Comparison of ENCODE assay signal across 1 cellular context in the genomic region with DNA sequence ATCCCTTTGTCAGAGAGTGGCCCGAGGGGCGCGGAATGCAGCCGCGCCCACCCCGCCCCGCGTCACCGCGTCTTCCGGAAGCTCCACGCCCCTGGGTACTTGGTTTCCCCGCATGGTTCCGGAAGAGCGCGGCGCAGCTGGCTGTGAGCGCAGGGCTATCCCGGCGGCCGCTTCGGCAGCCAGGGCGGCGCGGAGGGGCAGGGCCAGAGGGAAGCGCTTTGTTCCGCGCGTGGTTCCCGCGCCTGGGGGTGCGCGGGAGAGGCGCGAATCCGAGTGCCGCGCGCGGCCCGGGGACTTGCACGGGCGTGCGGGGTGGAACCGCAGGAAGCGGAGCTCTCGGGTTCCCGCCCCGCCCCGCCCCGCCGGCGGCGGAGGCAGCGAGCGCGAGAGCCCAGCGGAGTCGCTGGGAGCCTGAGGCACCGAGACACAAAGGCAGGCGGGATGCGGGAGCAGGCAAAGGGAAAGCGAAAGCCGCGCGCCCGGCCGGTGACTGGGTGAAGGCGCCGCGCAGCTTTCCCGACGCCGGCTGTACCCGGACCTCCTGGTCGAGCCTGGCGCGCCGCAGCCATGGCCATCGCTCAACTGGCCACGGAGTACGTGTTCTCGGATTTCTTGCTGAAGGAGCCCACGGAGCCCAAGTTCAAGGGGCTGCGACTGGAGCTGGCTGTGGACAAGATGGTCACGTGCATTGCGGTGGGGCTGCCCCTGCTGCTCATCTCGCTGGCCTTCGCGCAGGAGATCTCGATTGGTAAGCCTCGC.
TF ChIP-seq lines count a peak whose summit lies in the region.

A gene with protein sequence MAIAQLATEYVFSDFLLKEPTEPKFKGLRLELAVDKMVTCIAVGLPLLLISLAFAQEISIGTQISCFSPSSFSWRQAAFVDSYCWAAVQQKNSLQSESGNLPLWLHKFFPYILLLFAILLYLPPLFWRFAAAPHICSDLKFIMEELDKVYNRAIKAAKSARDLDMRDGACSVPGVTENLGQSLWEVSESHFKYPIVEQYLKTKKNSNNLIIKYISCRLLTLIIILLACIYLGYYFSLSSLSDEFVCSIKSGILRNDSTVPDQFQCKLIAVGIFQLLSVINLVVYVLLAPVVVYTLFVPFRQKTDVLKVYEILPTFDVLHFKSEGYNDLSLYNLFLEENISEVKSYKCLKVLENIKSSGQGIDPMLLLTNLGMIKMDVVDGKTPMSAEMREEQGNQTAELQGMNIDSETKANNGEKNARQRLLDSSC (plus strand): TSS at position 96 of the 759 bp plus-strand sequence. CDS start 472 bp downstream, at position 568.

TF ChIP-seq in HepG2, 621 proteins besides CTCF, POLR2A, EP300 and RAD21 (continued from another document and continues in another):
- TF ChIP-seq MLXIP (CRISPR knock-in tag; IDR thresholded peaks at IDR 0.05; ENCODE audit: borderline replicate concordance) (no peak), BCL3 (CRISPR knock-in tag; IDR thresholded peaks at IDR 0.05) (peak; percentile 72; the same call in 1 of the 2 replicates), ZNF274 (CRISPR knock-in tag; IDR thresholded peaks at IDR 0.05) (peak; percentile 74; the same call in 1 of the 2 replicates), ZNF577 (CRISPR knock-in tag; IDR thresholded peaks at IDR 0.05; ENCODE audit: borderline replicate concordance, low read depth) (no peak), PITX1 (CRISPR knock-in tag; IDR thresholded peaks at IDR 0.05) (no peak), SNRNP70 (IDR thresholded peaks at IDR 0.05; ENCODE audit: low read depth, low read length) (no peak), ARID2 (CRISPR knock-in tag; IDR thresholded peaks at IDR 0.05; ENCODE audit: borderline replicate concordance) (no peak), MZF1 (CRISPR knock-in tag; IDR thresholded peaks at IDR 0.05; ENCODE audit: borderline replicate concordance) (no peak), ZSCAN29 (CRISPR knock-in tag; conservative IDR thresholded peaks at IDR 0.05) (no peak), MEF2D (CRISPR knock-in tag; IDR thresholded peaks at IDR 0.05) (0 out of 2 replicates have a peak, but pooled peaks have one; percentile 64), BRCA1 (CRISPR knock-in tag; IDR thresholded peaks at IDR 0.05) (0 out of 2 replicates have a peak, but pooled peaks have one; percentile 78), TBP (CRISPR knock-in tag; IDR thresholded peaks at IDR 0.05) (no peak), ZNF607 (CRISPR knock-in tag; IDR thresholded peaks at IDR 0.05; ENCODE audit: borderline replicate concordance) (peak; percentile 16; the same call in 1 of the 2 replicates), PRDM15 (CRISPR knock-in tag; IDR thresholded peaks at IDR 0.05) (no peak; the same call in 1 of the 2 replicates), ARID3A (IDR thresholded peaks at IDR 0.05; ENCODE audit: low read depth, low read length) (no peak), ZNF260 (CRISPR knock-in tag; IDR thresholded peaks at IDR 0.05; ENCODE audit: borderline replicate concordance, low read depth) (no peak), ZNF879 (CRISPR knock-in tag; IDR thresholded peaks at IDR 0.05) (no peak), MLX (CRISPR knock-in tag; IDR thresholded peaks at IDR 0.05) (no peak), REXO4 (CRISPR knock-in tag; IDR thresholded peaks at IDR 0.05; ENCODE audit: borderline replicate concordance) (no peak), ZNF224 (CRISPR knock-in tag; IDR thresholded peaks at IDR 0.05) (no peak), ZNF709 (CRISPR knock-in tag; IDR thresholded peaks at IDR 0.05) (peak; percentile 84; the same call in 1 of the 2 replicates), GZF1 (CRISPR knock-in tag; IDR thresholded peaks at IDR 0.05) (no peak), ZBTB3 (CRISPR knock-in tag; IDR thresholded peaks at IDR 0.05; ENCODE audit: borderline replicate concordance, low read depth) (peak; percentile 76; the same call in 1 of the 2 replicates), RNF2 (conservative IDR thresholded peaks at IDR 0.05; ENCODE audit: low read depth) (no peak), ZFAT (CRISPR knock-in tag; conservative IDR thresholded peaks at IDR 0.05) (peak; percentile 81; the same call in 1 of the 2 replicates), ZBTB1 (CRISPR knock-in tag; IDR thresholded peaks at IDR 0.05; ENCODE audit: borderline replicate concordance) (0 out of 2 replicates have a peak, but pooled peaks have one; percentile 27), FOXK2 (IDR thresholded peaks at IDR 0.05) (no peak), GATAD2A (CRISPR knock-in tag; IDR thresholded peaks at IDR 0.05) (0 out of 2 replicates have a peak, but pooled peaks have one; percentile 41), YEATS4 (CRISPR knock-in tag; IDR thresholded peaks at IDR 0.05; ENCODE audit: borderline replicate concordance) (peak; percentile 96), HDAC2 (CRISPR knock-in tag; IDR thresholded peaks at IDR 0.05) (peak; percentile 52), SOX5 (CRISPR knock-in tag; IDR thresholded peaks at IDR 0.05; ENCODE audit: borderline replicate concordance) (no peak; the same call in 1 of the 2 replicates), HNRNPL (IDR thresholded peaks at IDR 0.05; ENCODE audit: low read depth, low read length) (0 out of 2 replicates have a peak, but pooled peaks have one; percentile 20), CEBPG (CRISPR knock-in tag; IDR thresholded peaks at IDR 0.05) (0 out of 2 replicates have a peak, but pooled peaks have one; percentile 15), MAF1 (CRISPR knock-in tag; IDR thresholded peaks at IDR 0.05; ENCODE audit: borderline replicate concordance) (peak; percentile 29; the same call in 1 of the 2 replicates), TBX3 (IDR thresholded peaks at IDR 0.05; ENCODE audit: borderline replicate concordance) (no peak), MEIS2 (CRISPR knock-in tag; IDR thresholded peaks at IDR 0.05) (peak; percentile 87), HES4 (CRISPR knock-in tag; IDR thresholded peaks at IDR 0.05; ENCODE audit: borderline replicate concordance) (no peak), ZFX (CRISPR knock-in tag; IDR thresholded peaks at IDR 0.05; ENCODE audit: low read depth) (peak; percentile 60), ZNF232 (CRISPR knock-in tag; IDR thresholded peaks at IDR 0.05; ENCODE audit: borderline replicate concordance) (peak; percentile 40; the same call in 1 of the 2 replicates)
- TF ChIP-seq, protein P1, sequence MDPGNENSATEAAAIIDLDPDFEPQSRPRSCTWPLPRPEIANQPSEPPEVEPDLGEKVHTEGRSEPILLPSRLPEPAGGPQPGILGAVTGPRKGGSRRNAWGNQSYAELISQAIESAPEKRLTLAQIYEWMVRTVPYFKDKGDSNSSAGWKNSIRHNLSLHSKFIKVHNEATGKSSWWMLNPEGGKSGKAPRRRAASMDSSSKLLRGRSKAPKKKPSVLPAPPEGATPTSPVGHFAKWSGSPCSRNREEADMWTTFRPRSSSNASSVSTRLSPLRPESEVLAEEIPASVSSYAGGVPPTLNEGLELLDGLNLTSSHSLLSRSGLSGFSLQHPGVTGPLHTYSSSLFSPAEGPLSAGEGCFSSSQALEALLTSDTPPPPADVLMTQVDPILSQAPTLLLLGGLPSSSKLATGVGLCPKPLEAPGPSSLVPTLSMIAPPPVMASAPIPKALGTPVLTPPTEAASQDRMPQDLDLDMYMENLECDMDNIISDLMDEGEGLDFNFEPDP (CRISPR knock-in tag; conservative IDR thresholded peaks at IDR 0.05) = no peak
- TF ChIP-seq, protein P2, sequence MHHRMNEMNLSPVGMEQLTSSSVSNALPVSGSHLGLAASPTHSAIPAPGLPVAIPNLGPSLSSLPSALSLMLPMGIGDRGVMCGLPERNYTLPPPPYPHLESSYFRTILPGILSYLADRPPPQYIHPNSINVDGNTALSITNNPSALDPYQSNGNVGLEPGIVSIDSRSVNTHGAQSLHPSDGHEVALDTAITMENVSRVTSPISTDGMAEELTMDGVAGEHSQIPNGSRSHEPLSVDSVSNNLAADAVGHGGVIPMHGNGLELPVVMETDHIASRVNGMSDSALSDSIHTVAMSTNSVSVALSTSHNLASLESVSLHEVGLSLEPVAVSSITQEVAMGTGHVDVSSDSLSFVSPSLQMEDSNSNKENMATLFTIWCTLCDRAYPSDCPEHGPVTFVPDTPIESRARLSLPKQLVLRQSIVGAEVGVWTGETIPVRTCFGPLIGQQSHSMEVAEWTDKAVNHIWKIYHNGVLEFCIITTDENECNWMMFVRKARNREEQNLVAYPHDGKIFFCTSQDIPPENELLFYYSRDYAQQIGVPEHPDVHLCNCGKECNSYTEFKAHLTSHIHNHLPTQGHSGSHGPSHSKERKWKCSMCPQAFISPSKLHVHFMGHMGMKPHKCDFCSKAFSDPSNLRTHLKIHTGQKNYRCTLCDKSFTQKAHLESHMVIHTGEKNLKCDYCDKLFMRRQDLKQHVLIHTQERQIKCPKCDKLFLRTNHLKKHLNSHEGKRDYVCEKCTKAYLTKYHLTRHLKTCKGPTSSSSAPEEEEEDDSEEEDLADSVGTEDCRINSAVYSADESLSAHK (CRISPR knock-in tag; IDR thresholded peaks at IDR 0.05; ENCODE audit: borderline replicate concordance) = no peak
- TF ChIP-seq, protein P3, sequence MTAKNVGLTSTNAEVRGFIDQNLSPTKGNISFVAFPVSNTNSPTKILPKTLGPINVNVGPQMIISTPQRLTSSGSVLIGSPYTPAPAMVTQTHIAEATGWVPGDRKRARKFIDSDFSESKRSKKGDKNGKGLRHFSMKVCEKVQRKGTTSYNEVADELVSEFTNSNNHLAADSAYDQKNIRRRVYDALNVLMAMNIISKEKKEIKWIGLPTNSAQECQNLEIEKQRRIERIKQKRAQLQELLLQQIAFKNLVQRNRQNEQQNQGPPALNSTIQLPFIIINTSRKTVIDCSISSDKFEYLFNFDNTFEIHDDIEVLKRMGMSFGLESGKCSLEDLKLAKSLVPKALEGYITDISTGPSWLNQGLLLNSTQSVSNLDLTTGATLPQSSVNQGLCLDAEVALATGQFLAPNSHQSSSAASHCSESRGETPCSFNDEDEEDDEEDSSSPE (CRISPR knock-in tag; IDR thresholded peaks at IDR 0.05) = peak; percentile 59; the same call in 1 of the 2 replicates
